In the genomic region with DNA sequence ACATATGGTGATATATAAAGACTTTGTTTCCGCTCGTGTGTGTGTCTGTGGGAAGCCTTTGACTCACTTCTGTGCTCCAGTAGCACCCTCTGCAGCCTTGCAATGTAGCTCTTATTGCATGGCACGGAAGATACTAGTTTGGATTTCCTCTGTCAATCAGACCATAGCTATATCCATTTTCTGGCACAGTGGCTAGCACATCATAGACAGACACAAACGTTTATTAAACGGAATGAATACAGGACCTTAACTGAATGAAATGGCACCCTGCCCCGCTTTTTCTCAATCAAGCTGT, we compare ENCODE assay signal across 8 cellular contexts.
DNase-seq lines count a peak whose midpoint lies in the region; ATAC-seq, FAIRE-seq and TF ChIP-seq lines count a peak whose summit lies in the region.

No MANE protein-coding gene starts in this region.

- no peaks in the 10 kb centered on the region for H3K79me2 ChIP-seq in OCI-LY7 (ENCODE audit: insufficient read depth, low read depth, low read length)

- H2AFZ ChIP-seq in OCI-LY7 (ENCODE audit: low read length), result peak overlapping the region; percentile 72

- WGBS in small intestine, 3 donors, result 5 to 11% (median 7%) methylated on average over 6 of the region's 6 CpGs

- H3K27ac ChIP-seq in OCI-LY7 (ENCODE audit: low read depth, low read length, poor library complexity, severe bottlenecking) (no peak overlapping the region), small intestine (ENCODE audit: low read depth in 1 of 2, low read length in 1 of 2) (peak overlapping the region; percentile 58 to 90)

- no peaks in the 10 kb centered on the region for H4K20me1 ChIP-seq in OCI-LY7 (ENCODE audit: insufficient read depth, low read length)

- POLR2A ChIA-PET in OCI-LY7 (lab: Charles Lee), result no interaction called here

- intact Hi-C loops in OCI-LY7 (cut with micrococcal nuclease; ENCODE audit: unreplicated experiment), result no loop called here

- no TSS peak for BruUV-seq in OCI-LY7 (replicated peaks; lab: Mats Ljungman, UMichigan)

- TF ChIP-seq CTCF in HFF-Myc (IDR thresholded peaks at IDR 0.05; ENCODE audit: low read depth, low read length, missing control alignments), result no peak
- TF ChIP-seq CTCF in OCI-LY7 (conservative IDR thresholded peaks at IDR 0.05; ENCODE audit: low read length), result no peak

- CTCF ChIA-PET in OCI-LY7 (lab: Charles Lee; ENCODE audit: unreplicated experiment), result no interaction called here

- H3K4me3 ChIP-seq in HFF-Myc (replicated peaks; ENCODE audit: low read depth, low read length) (peak overlapping the region; percentile 59), OCI-LY7 (ENCODE audit: low read depth, low read length, poor library complexity, severe bottlenecking) (peak overlapping the region; percentile 67), small intestine (ENCODE audit: low read depth in 1 of 2, low read length in 2 of 2) (peak overlapping the region in 1 of 2 donors; percentile 54)

- in situ Hi-C loops in G401 (cut with HindIII; ENCODE audit: low sequenced_read_pairs), result no loop called here
- in situ Hi-C loops in T47D (cut with HindIII; ENCODE audit: low pct_unique_long_range_greater_than_20kb, low sequenced_read_pairs), result no loop called here

- no peaks in the 10 kb centered on the region for H3K9me3 ChIP-seq in OCI-LY7 (ENCODE audit: low read length)
- no peaks in the 10 kb centered on the region for H3K9me3 ChIP-seq in small intestine (ENCODE audit: control insufficient read depth, low read depth)

- H3K4me1 ChIP-seq in OCI-LY7 (ENCODE audit: insufficient read depth, low read length, poor library complexity, severe bottlenecking) (no peaks in the 10 kb centered on the region), small intestine (ENCODE audit: control insufficient read depth in 2 of 2, insufficient read depth in 1 of 2, low read depth in 1 of 2, low read length in 1 of 2) (no peaks in the 10 kb centered on the region)

- DNase-seq in G401 (ENCODE audit: low spot score), result peak; percentile 66
- peak; percentile 14 for DNase-seq in HFF-Myc (ENCODE audit: extremely low read depth, low read depth)
- DNase-seq in OCI-LY7 (ENCODE audit: low spot score), result peak; percentile 19
- peak; percentile 18 to 70 for DNase-seq in T47D (ENCODE audit: low read depth in 1 of 2, low spot score in 1 of 2)
- DNase-seq in inferior parietal cortex (ENCODE audit: extremely low spot score), result peak; percentile 60
- peak; percentile 70 for DNase-seq in small intestine
- no peak for DNase-seq in 8988T

- H3K36me3 ChIP-seq in OCI-LY7 (ENCODE audit: insufficient read depth, low read length), result no peaks in the 10 kb centered on the region
- H3K36me3 ChIP-seq in small intestine (ENCODE audit: control insufficient read depth in 2 of 2, insufficient read depth in 2 of 2, low read length in 2 of 2), result no peaks in the 10 kb centered on the region

- no peak for ATAC-seq in HG02571 (IDR thresholded peaks at IDR 0.05; ENCODE audit: unreplicated experiment)

- no peaks in the 10 kb centered on the region for H3K27me3 ChIP-seq in small intestine (ENCODE audit: control insufficient read depth in 2 of 2, insufficient read depth in 2 of 2, low read length in 2 of 2)

- FAIRE-seq in small intestine (lab: Jason Lieb, UNC), result no peak

- H3K9me2 ChIP-seq in OCI-LY7 (ENCODE audit: insufficient read depth, low read length), result no peaks in the 10 kb centered on the region

- peak overlapping the region; percentile 57 for H3K4me2 ChIP-seq in OCI-LY7 (ENCODE audit: low read length)
